ENCODE assay signal across 14 cellular contexts in the genomic region with DNA sequence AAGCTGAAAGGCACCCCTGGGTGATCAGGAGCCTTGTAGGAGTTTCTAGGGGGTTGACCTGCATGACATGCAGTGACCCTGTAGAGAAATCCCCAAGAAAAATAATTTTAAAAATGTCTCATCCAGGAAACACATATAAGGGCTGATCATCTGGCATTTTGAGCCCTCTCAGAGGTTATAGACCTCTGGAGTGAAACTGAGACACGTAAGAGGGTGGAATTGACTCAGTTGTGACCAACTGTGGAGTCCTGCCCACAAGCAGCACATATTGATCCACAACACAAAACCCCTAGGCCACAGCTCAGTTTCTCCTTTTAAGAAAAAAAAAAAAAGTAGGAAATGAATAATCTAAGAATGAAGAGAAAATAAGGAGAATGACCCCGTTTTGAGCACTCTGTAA. TPM values are rescaled to one million over a fixed set of nuclear protein-coding genes. Genes with fewer than 3 reads are reported as not detected.
DNase-seq lines count a peak whose midpoint lies in the region; ATAC-seq and TF ChIP-seq lines count a peak whose summit lies in the region.
"Had no signal": no experiment of that assay in that cellular context is flagged by ENCODE, and none has a peak within 500 bp of the region (broad histone marks: within the 10 kb centered on the region; RNA-seq: fewer than 3 reads in every experiment).

No MANE protein-coding gene starts in this region.

- no peak overlapping the region for H2AFZ ChIP-seq in hepatocyte

- 37% methylated on average over 2 of the region's 2 CpGs for WGBS in hepatocyte (ENCODE audit: low lambda C conversion rate, missing lambda C conversion rate)

- H3K4me3 Mint-ChIP-seq in nephron progenitor cell, result no peak overlapping the region

- H3K4me1 Mint-ChIP-seq in nephron progenitor cell, result peaks cover 17% of the 10 kb centered on the region

- intact Hi-C loops in Right ventricle myocardium superior (cut with DNase I), result no loop called here

- no peak for TF ChIP-seq POLR2A in GM18505 (IDR thresholded peaks at IDR 0.05; ENCODE audit: borderline replicate concordance, extremely low read depth, insufficient read depth, insufficient read length)

- H3K4me2 ChIP-seq in hepatocyte, result no peak overlapping the region

- H3K9me3 Mint-ChIP-seq in nephron progenitor cell, result peaks cover 37% of the 10 kb centered on the region

- peaks cover 13% of the 10 kb centered on the region for H3K4me1 ChIP-seq in HUES48 (ENCODE audit: control insufficient read depth, insufficient read depth, low read length)
- H3K4me1 ChIP-seq in hepatocyte (ENCODE audit: insufficient read depth), result no peaks in the 10 kb centered on the region
- H3K4me1 ChIP-seq: adrenal gland, sigmoid colon had no signal

- H3K27ac Mint-ChIP-seq in nephron progenitor cell, result no peak overlapping the region

- TF ChIP-seq CTCF in nephron progenitor cell (IDR thresholded peaks at IDR 0.05) (no peak), hepatocyte (IDR thresholded peaks at IDR 0.05; ENCODE audit: poor library complexity) (no peak)

- no peak overlapping the region for H3K9ac ChIP-seq in HUES48 (ENCODE audit: low read depth, low read length)

- DNase-seq in nephron progenitor cell (no peak), dermis blood vessel endothelial cell (no peak), hepatocyte (ENCODE audit: low spot score) (no peak), Right ventricle myocardium superior (no peak)
- DNase-seq: adrenal gland, hypothalamus, NCI-H146, SIG-M5, sigmoid colon had no signal

- H3K79me2 ChIP-seq in hepatocyte, result no peaks in the 10 kb centered on the region

- no peaks in the 10 kb centered on the region for H3K36me3 Mint-ChIP-seq in nephron progenitor cell (ENCODE audit: low read depth)

- peak; percentile 85 for ATAC-seq in GM18505 (IDR thresholded peaks at IDR 0.05; ENCODE audit: unreplicated experiment)
- ATAC-seq in GM19438 (IDR thresholded peaks at IDR 0.05; ENCODE audit: low read depth, unreplicated experiment), result peak; percentile 78
- peak; percentile 96 for ATAC-seq in HG02870 (IDR thresholded peaks at IDR 0.05; ENCODE audit: unreplicated experiment)
- ATAC-seq in Right ventricle myocardium superior (ENCODE audit: poor library complexity), result no peak

- no peaks in the 10 kb centered on the region for H3K9me2 ChIP-seq in hepatocyte (replicated peaks; ENCODE audit: insufficient read depth)

- no peaks in the 10 kb centered on the region for H3K27me3 Mint-ChIP-seq in nephron progenitor cell (ENCODE audit: low read depth, poor library complexity)

- H3K27ac ChIP-seq in HUES48 (ENCODE audit: low read depth, low read length), result peak overlapping the region; percentile 73
- no peak overlapping the region for H3K27ac ChIP-seq in hepatocyte
- H3K27ac ChIP-seq: adrenal gland, C4-2B, sigmoid colon had no signal

- no peak overlapping the region for H3K4me3 ChIP-seq in HUES48 (ENCODE audit: low read depth, low read length)
- H3K4me3 ChIP-seq in hepatocyte, result no peak overlapping the region
- H3K4me3 ChIP-seq: adrenal gland, sigmoid colon had no signal

- no peaks in the 10 kb centered on the region for H4K20me1 ChIP-seq in hepatocyte (ENCODE audit: insufficient read depth, poor library complexity, severe bottlenecking)

- H3K27me3 ChIP-seq in HUES48 (ENCODE audit: control insufficient read depth, insufficient read depth, low read length), result no peaks in the 10 kb centered on the region
- no peaks in the 10 kb centered on the region for H3K27me3 ChIP-seq in hepatocyte
- H3K27me3 ChIP-seq: sigmoid colon had no signal

- H3K9me3 ChIP-seq in HUES48 (ENCODE audit: control insufficient read depth, insufficient read depth, low read length), result peaks cover 37% of the 10 kb centered on the region
- H3K9me3 ChIP-seq in hepatocyte (ENCODE audit: low read depth), result no peaks in the 10 kb centered on the region
- H3K9me3 ChIP-seq: adrenal gland, sigmoid colon had no signal

- H3K36me3 ChIP-seq in HUES48 (ENCODE audit: control insufficient read depth, insufficient read depth, low read length), result no peaks in the 10 kb centered on the region
- H3K36me3 ChIP-seq in hepatocyte (replicated peaks; ENCODE audit: insufficient read depth, low read depth), result no peaks in the 10 kb centered on the region
- H3K36me3 ChIP-seq: adrenal gland, sigmoid colon had no signal

RNA-seq across cellular contexts. Expression of a gene that starts 32.5 kb away (rescaled TPM):
- total RNA-seq in dermis blood vessel endothelial cell, result 0.17 and 0.84 TPM in 2 replicates
- 1.9 and 2.8 TPM in 2 replicates for total RNA-seq in hepatocyte
- polyA plus RNA-seq in hepatocyte, result 1.7 and 1.8 TPM in 2 replicates
- total RNA-seq in Right ventricle myocardium superior, result 0.51 TPM
